In the genomic region with DNA sequence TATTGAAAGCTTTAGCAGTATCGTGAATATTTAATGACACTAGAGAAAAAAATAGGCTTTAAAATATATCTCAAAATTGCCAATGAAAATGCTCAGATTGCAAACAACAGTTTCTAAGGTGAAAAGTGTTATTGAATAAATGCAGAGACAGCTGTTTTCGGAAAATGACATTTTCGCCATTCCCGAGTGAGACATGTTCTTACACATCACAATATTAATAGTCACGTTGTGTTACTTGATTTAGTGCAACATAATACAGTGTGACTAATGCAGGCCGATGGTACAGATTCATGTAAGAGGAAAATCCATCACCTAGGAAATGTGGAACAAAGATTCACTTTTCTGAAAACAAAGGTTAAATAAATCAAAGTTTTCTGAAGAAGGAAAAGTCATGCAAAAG, we compare ENCODE assay signal across 26 cellular contexts.
"Had no signal": no experiment of that assay in that cellular context is flagged by ENCODE, and none has a peak within 500 bp of the region (broad histone marks: within the 10 kb centered on the region; RNA-seq: fewer than 3 reads in every experiment).

No MANE protein-coding gene starts in this region.

- H3K4me1 ChIP-seq: ascending aorta had no signal

- H3K27ac ChIP-seq: ascending aorta, VCaP had no signal

- H3K36me3 ChIP-seq: ascending aorta had no signal

- H3K9me3 ChIP-seq: ascending aorta had no signal

- DNase-seq: activated B cell treated with CpG ODN at 0.5 μM for 24 hours; activated CD4-positive, alpha-beta memory T cell treated with anti-CD3 and anti-CD28 coated beads for 36 hours; activated CD4-positive, alpha-beta T cell treated with anti-CD3 and anti-CD28 coated beads for 4 hours; activated CD4-positive, alpha-beta T cell treated with anti-CD3 and anti-CD28 coated beads, Interleukin-2, amount 10 ng/mL, durations not matched to agents 24 days and 14 days; activated CD4-positive, alpha-beta T cell treated with anti-CD3 and anti-CD28 coated beads, Interleukin-2, amount 50 U/mL, for 1 hour; activated CD4-positive, alpha-beta T cell treated with anti-CD3 and anti-CD28 coated beads, Interleukin-2, amount 50 U/mL, for 4 hours; activated CD4-positive, CD25-positive, alpha-beta regulatory T cell treated with anti-CD3 and anti-CD28 coated beads, Interleukin-2, amount 50 U/mL, for 72 hours; activated CD8-positive, alpha-beta memory T cell treated with anti-CD3 and anti-CD28 coated beads, Interleukin-2, amount 50 U/mL, for 4 hours; activated CD8-positive, alpha-beta T cell treated with anti-CD3 and anti-CD28 coated beads for 36 hours; activated effector memory CD4-positive, alpha-beta T cell treated with Interleukin-2 at 50 U/mL for 16 hours; activated gamma-delta T cell; activated naive CD4-positive, alpha-beta T cell treated with anti-CD3 and anti-CD28 coated beads, Interleukin-2, amount 10 ng/mL, durations not matched to agents 7 days and 5 days; activated naive CD4-positive, alpha-beta T cell treated with Interleukin-2 at 50 U/mL for 16 hours; activated naive CD8-positive, alpha-beta T cell treated with anti-CD3 and anti-CD28 coated beads, Interleukin-2, amount 10 ng/mL, durations not matched to agents 7 days and 5 days; activated naive CD8-positive, alpha-beta T cell treated with anti-CD3 and anti-CD28 coated beads, Interleukin-2, amount 50 U/mL, for 24 hours; activated T-cell treated with anti-CD3 and anti-CD28 coated beads for 4 hours; activated T-cell treated with anti-CD3 and anti-CD28 coated beads, Interleukin-2, amount 50 U/mL, for 1 hour; activated T-cell treated with anti-CD3 and anti-CD28 coated beads, Interleukin-2, amount 50 U/mL, for 48 hours; amygdala; anterior cingulate cortex; central memory CD4-positive, alpha-beta T cell; T-helper 1 cell; T-helper 2 cell; T-helper 9 cell had no signal

- H3K27me3 ChIP-seq: ascending aorta had no signal

- H3K4me3 ChIP-seq: ascending aorta had no signal

- ATAC-seq: activated CD8-positive, alpha-beta T cell treated with anti-CD3 and anti-CD28 coated beads for 36 hours; activated naive CD8-positive, alpha-beta T cell treated with anti-CD3 and anti-CD28 coated beads, Interleukin-2, amount 50 U/mL, for 24 hours had no signal
